In the genomic region with DNA sequence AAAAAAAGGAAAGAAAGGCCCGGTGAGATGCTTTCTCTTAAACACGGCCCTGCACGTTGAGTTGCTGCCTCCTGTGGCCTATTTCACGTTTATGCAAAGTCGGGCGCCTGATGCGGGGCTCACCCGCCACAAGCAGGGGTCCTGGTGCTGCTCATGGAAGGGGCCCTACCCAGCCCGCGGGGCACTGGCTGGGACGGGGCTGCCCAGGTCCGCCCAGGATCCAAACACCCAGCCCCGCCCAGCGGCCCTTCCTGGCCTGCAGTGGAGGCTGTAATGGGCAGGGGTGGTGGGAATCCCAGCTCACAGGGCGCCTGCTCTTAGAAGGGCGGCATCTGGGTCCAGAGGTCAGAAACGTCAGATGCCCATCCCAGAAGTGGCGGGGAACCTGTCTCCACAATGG, we compare ENCODE assay signal across 8 cellular contexts. TPM values are rescaled to one million over a fixed set of nuclear protein-coding genes. Genes with fewer than 3 reads are reported as not detected.
DNase-seq lines count a peak whose midpoint lies in the region; ATAC-seq and TF ChIP-seq lines count a peak whose summit lies in the region.

No MANE protein-coding gene starts in this region.

- peaks cover 5% of the 10 kb centered on the region for H4K20me1 ChIP-seq in fibroblast of lung (ENCODE audit: control insufficient read depth, extremely low read depth, insufficient read depth, low read length)

- peak in 1 of 2 donors; percentile 26 for ATAC-seq in naive thymus-derived CD8-positive, alpha-beta T cell
- no peak for ATAC-seq in HG03342 (IDR thresholded peaks at IDR 0.05; ENCODE audit: unreplicated experiment)
- no peak for ATAC-seq in GM21515 (IDR thresholded peaks at IDR 0.05; ENCODE audit: unreplicated experiment)

- H3K9ac ChIP-seq in fibroblast of lung (ENCODE audit: insufficient read depth, low read length), result peak overlapping the region; percentile 74

- H3K4me1 Mint-ChIP-seq in naive thymus-derived CD8-positive, alpha-beta T cell, result peaks cover 6 to 16% (median 12%) of the 10 kb centered on the region in 4 donors

- H3K27ac ChIP-seq in Peyer's patch (peak overlapping the region in 3 of 4 donors; percentile 38 to 98 (median 55)), fibroblast of lung (ENCODE audit: insufficient read depth, low read length) (peak overlapping the region; percentile 86)

- H3K79me2 ChIP-seq in fibroblast of lung (ENCODE audit: control insufficient read depth, insufficient read depth, low read length), result peaks cover 62% of the 10 kb centered on the region

- H3K4me3 ChIP-seq in Peyer's patch, result peak overlapping the region in 3 of 4 donors; percentile 31 to 76 (median 53)
- peak overlapping the region; percentile 79 to 91 (median 90) for H3K4me3 ChIP-seq in fibroblast of lung (replicated peaks in 1 of 4; ENCODE audit: control extremely low read depth in 1 of 4, insufficient read depth in 1 of 4, low read depth in 3 of 4, low read length in 4 of 4)

- H3K4me3 Mint-ChIP-seq in naive thymus-derived CD8-positive, alpha-beta T cell, result peak overlapping the region in 9 of 10 donors; percentile 60 to 82 (median 76)

- peaks cover 6 to 28% (median 19%) of the 10 kb centered on the region in 9 donors for H3K9me3 Mint-ChIP-seq in naive thymus-derived CD8-positive, alpha-beta T cell

- DNase-seq in AG08396 (ENCODE audit: low spot score) (peak; percentile 55), Peyer's patch (peak; percentile 15 to 60 (median 54)), fibroblast of lung (ENCODE audit: low read depth in 2 of 2) (peak in 1 of 2 donors; percentile 54), DMS53 treated with DMSO at 0.1 percent for 48 hours (lab: John Stamatoyannopoulos, UW; ENCODE audit: unreplicated experiment) (no peak), activated gamma-delta T cell (lab: John Stamatoyannopoulos, UW) (no peak)
- DNase-seq in naive thymus-derived CD8-positive, alpha-beta T cell, result peak in 6 of 10 donors; percentile 10 to 62 (median 24)

- H3K27me3 Mint-ChIP-seq in naive thymus-derived CD8-positive, alpha-beta T cell, result peaks cover 0 to 44% (median 18%) of the 10 kb centered on the region in 5 donors

- peaks cover 0 to 17% of the 10 kb centered on the region in 2 donors for H3K27me3 ChIP-seq in Peyer's patch
- no peaks in the 10 kb centered on the region for H3K27me3 ChIP-seq in fibroblast of lung (ENCODE audit: control insufficient read depth, insufficient read depth, low read length)

- H3K4me2 ChIP-seq in fibroblast of lung (ENCODE audit: extremely low read depth, insufficient read depth, low read length), result peak overlapping the region; percentile 83

- H2AFZ ChIP-seq in fibroblast of lung (ENCODE audit: low read length), result no peak overlapping the region

- no peaks in the 10 kb centered on the region for H3K36me3 ChIP-seq in Peyer's patch
- peaks cover 5% of the 10 kb centered on the region for H3K36me3 ChIP-seq in fibroblast of lung (ENCODE audit: control insufficient read depth, insufficient read depth, low read length)

- POLR2A ChIA-PET in naive thymus-derived CD8-positive, alpha-beta T cell (lab: Charles Lee), result interaction anchor here (0.7 to 1.6 kb wide), 4 partner anchors 126 to 327 kb away, joined by 3 to 10 read pairs (median 4); no protein-coding TSS in a partner anchor

- TF ChIP-seq POLR2A in Peyer's patch (IDR thresholded peaks at IDR 0.05), result no peak

- peaks cover 5 to 23% (median 15%) of the 10 kb centered on the region in 3 donors for H3K36me3 Mint-ChIP-seq in naive thymus-derived CD8-positive, alpha-beta T cell

- peaks cover 0 to 5% (median 0%) of the 10 kb centered on the region in 4 donors for H3K9me3 ChIP-seq in Peyer's patch
- no peaks in the 10 kb centered on the region for H3K9me3 ChIP-seq in fibroblast of lung (ENCODE audit: control insufficient read depth, insufficient read depth, low read depth, low read length)

- no peak for TF ChIP-seq CTCF in Peyer's patch (IDR thresholded peaks at IDR 0.05)
- peak; percentile 6 to 33 for TF ChIP-seq CTCF in fibroblast of lung (conservative IDR thresholded peaks at IDR 0.05 in 1 of 2, IDR thresholded peaks at IDR 0.05 in 1 of 2; ENCODE audit: low read depth in 1 of 2, low read length in 2 of 2)

- peak overlapping the region in 1 of 10 donors; percentile 38 for H3K27ac Mint-ChIP-seq in naive thymus-derived CD8-positive, alpha-beta T cell

- H3K4me1 ChIP-seq in Peyer's patch (peaks cover 0 to 14% (median 2%) of the 10 kb centered on the region in 4 donors), fibroblast of lung (ENCODE audit: control insufficient read depth, extremely low read depth, insufficient read depth, low read length) (peaks cover 2% of the 10 kb centered on the region)

RNA-seq across cellular contexts. Expression of a gene that starts 1.6 kb away (rescaled TPM):
- 1,000 to 10,000 TPM in 1 of 4 donors, 100 to 1,000 TPM in 2, 10 to 100 TPM in 1; 59.9 to 1,087 (median 166) TPM for total RNA-seq in Peyer's patch
- total RNA-seq in fibroblast of lung, result 782 and 928 TPM in 2 replicates
- polyA plus RNA-seq in fibroblast of lung, result 346 and 702 TPM in 2 replicates
- polyA plus RNA-seq in fibroblast of lung (2012), result 857 and 2,080 TPM in 2 replicates
- 367 and 1,367 TPM in 2 replicates for polyA minus RNA-seq in fibroblast of lung (ENCODE audit: low replicate concordance)
- total RNA-seq in naive thymus-derived CD8-positive, alpha-beta T cell, result 10 to 100 TPM; 91.5 to 98.8 TPM
- polyA plus RNA-seq in naive thymus-derived CD8-positive, alpha-beta T cell, result 10 to 100 TPM in 1 of 3 donors, 1 to 10 TPM in 2; 3.8 to 13.4 (median 8.8) TPM

RNA-seq across cellular contexts. Expression of a gene that starts 55.9 kb away (rescaled TPM):
- 1 to 10 TPM in 1 of 4 donors, under 1 TPM in 1, not detected in 2; 0.67 to 1.0 TPM for total RNA-seq in Peyer's patch
- total RNA-seq in fibroblast of lung, result 0.26 and 1.3 TPM in 2 replicates
- polyA plus RNA-seq in fibroblast of lung, result 0.27 TPM in 1 of 2 replicates, not detected in the other
- polyA plus RNA-seq in fibroblast of lung (2012), result 0.12 and 0.19 TPM in 2 replicates
- polyA minus RNA-seq in fibroblast of lung (ENCODE audit: low replicate concordance), result not detected in 2 replicates
- 1 to 10 TPM; 2.1 to 2.2 TPM for total RNA-seq in naive thymus-derived CD8-positive, alpha-beta T cell
- not detected for polyA plus RNA-seq in naive thymus-derived CD8-positive, alpha-beta T cell

Comparison
In these comparisons a context has a peak if more than half of its experiments do, and no peak if none do; other contexts are left out.
1. DNase-seq: peak in AG08396 (single experiment), Peyer's patch (3 of 3) and naive thymus-derived CD8-positive, alpha-beta T cell (6 of 10); none in DMS53 treated with DMSO at 0.1 percent for 48 hours (single experiment) and activated gamma-delta T cell (single experiment).
2. CTCF ChIP-seq: peak in fibroblast of lung (2 of 2); none in Peyer's patch (0 of 6).